1 cellular context compared by ENCODE assay signal in genomic region chr17:65047939-65048338, GRCh38.
A peak's percentile ranks its signal among the peaks of the same experiment; 100 is the strongest.
TF ChIP-seq lines count a peak whose summit lies in the region.

No MANE protein-coding gene starts in this region.

TF ChIP-seq in liver, 16 proteins besides CTCF, POLR2A, EP300 and RAD21 (continued from another document):
- TF ChIP-seq HNF4A (conservative IDR thresholded peaks at IDR 0.05) (no peak), HNF4G (IDR thresholded peaks at IDR 0.05) (no peak), SP1 (IDR thresholded peaks at IDR 0.05) (no peak), YY1 (IDR thresholded peaks at IDR 0.05) (peak; percentile 49), GABPA (IDR thresholded peaks at IDR 0.05 in 1 of 2, conservative IDR thresholded peaks at IDR 0.05 in 1 of 2) (peak; percentile 82 to 85), FOXA2 (IDR thresholded peaks at IDR 0.05) (no peak), REST (IDR thresholded peaks at IDR 0.05) (no peak), NR2F2 (IDR thresholded peaks at IDR 0.05) (no peak), EGR1 (IDR thresholded peaks at IDR 0.05; ENCODE audit: low read depth in 2 of 2) (no peak), MAX (IDR thresholded peaks at IDR 0.05) (peak; percentile 40), TAF1 (conservative IDR thresholded peaks at IDR 0.05) (no peak)
TF ChIP-seq in liver: peak in this region for 3.
